In the genomic region with DNA sequence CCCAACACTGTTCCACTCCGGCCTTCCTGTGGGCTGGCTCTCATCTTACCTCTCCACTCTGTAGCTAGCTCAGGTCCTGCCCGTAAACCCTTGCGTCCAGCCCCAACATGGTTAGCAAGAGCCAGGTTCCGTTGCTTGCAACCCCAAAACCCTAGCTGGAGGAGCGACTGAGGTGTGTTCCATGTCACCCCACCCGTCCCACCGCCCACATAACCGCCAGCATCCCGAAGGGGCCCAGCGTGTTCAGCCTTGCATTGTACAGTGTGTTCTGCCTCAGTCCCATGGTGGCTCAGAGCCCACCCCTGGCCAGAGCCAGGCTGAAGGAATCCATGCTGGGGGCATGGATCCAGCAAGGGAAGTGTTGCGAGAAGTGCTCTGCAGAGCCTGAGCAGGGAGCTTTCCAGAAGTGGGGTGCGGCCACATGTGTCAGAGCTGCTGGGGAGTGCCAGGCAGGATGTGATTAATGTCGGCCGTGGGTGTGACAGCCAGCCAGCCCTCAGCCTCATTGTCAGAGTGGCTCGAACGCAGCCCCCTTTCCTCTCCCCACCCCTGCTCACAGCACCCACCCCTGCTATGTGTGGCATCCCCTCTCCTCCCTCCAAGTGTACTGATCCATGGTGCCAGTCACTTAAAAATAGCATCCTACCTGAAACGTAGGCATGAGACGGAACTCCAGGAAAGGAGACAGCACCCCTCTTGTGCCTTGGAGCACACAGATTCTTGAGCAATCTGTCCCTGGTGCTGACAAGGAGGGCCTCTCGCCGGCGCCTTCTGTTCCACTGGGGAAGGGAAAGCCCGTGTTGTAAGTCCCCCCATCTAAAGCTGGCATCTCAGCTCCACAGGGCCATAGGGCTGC, we compare ENCODE assay signal across 7 cellular contexts.
DNase-seq lines count a peak whose midpoint lies in the region; ATAC-seq and TF ChIP-seq lines count a peak whose summit lies in the region.
"Not testable (repeated sequence)": the region's sequence is repeated elsewhere in the genome, so short reads cannot be mapped to it uniquely, and the experiment has no call there.

No MANE protein-coding gene starts in this region.

- peak; percentile 24 for DNase-seq in HT1080 (ENCODE audit: low read depth)
- not testable (repeated sequence) for DNase-seq in T-cell; activated T-cell treated with anti-CD3 and anti-CD28 coated beads, Interleukin-2, amount 50 U/mL, for 72 hours; caudate nucleus (lab: John Stamatoyannopoulos, UW); Right ventricle myocardium superior; lung (ENCODE audit: low spot score)
- peak; percentile 33 for DNase-seq in stimulated activated CD4-positive, alpha-beta T cell treated with anti-CD3 and anti-CD28 coated beads, Interleukin-1b, Interleukin-23, amount 100 ng/mL, for 48 hours

- POLR2A ChIA-PET in T-cell (lab: Charles Lee), result not testable (repeated sequence)

- H3K27me3 ChIP-seq in lung (ENCODE audit: control insufficient read depth, insufficient read depth), result not testable (repeated sequence)

- CTCF ChIA-PET in T-cell (lab: Charles Lee), result not testable (repeated sequence)

- not testable (repeated sequence) for H3K27ac Mint-ChIP-seq in T-cell; activated T-cell treated with anti-CD3 and anti-CD28 coated beads, Interleukin-2, amount 50 U/mL, for 72 hours

- TF ChIP-seq CTCF in lung (IDR thresholded peaks at IDR 0.05; ENCODE audit: control extremely low read depth, extremely low read depth), result not testable (repeated sequence)

- H3K27me3 Mint-ChIP-seq in T-cell, result peaks cover 4 to 28% of the 10 kb centered on the region in 2 donors
- not testable (repeated sequence) for H3K27me3 Mint-ChIP-seq in activated T-cell treated with anti-CD3 and anti-CD28 coated beads, Interleukin-2, amount 50 U/mL, for 72 hours (ENCODE audit: low read depth)

- not testable (repeated sequence) for H3K36me3 Mint-ChIP-seq in T-cell; activated T-cell treated with anti-CD3 and anti-CD28 coated beads, Interleukin-2, amount 50 U/mL, for 72 hours (ENCODE audit: insufficient read depth in 2 of 2)

- peak overlapping the region; percentile 73 for H3K27ac ChIP-seq in caudate nucleus (ENCODE audit: low read depth, low read length)
- H3K27ac ChIP-seq in lung (ENCODE audit: low read depth in 1 of 2, low read length in 1 of 2), result not testable (repeated sequence)

- H3K9me3 Mint-ChIP-seq in T-cell; activated T-cell treated with anti-CD3 and anti-CD28 coated beads, Interleukin-2, amount 50 U/mL, for 72 hours: not testable (repeated sequence)

- not testable (repeated sequence) for H3K4me3 ChIP-seq in lung

- H3K36me3 ChIP-seq in lung (ENCODE audit: control insufficient read depth in 2 of 2, insufficient read depth in 2 of 2, low read length in 2 of 2), result not testable (repeated sequence)

- H3K9me3 ChIP-seq in lung (ENCODE audit: control insufficient read depth in 2 of 2, insufficient read depth in 1 of 2, low read length in 1 of 2), result not testable (repeated sequence)

- not testable (repeated sequence) for H3K4me1 ChIP-seq in lung (ENCODE audit: control insufficient read depth in 2 of 2, insufficient read depth in 2 of 2, low read length in 2 of 2)

- WGBS in lung, 2 donors, result 79 to 86% methylated on average over 18 to 19 of the region's 22 CpGs

- ATAC-seq in T-cell (replicated peaks in 1 of 4), result peak in 3 of 4 experiments; percentile 28 to 56 (median 46)
- peak; percentile 80 to 85 for ATAC-seq in activated T-cell treated with anti-CD3 and anti-CD28 coated beads, Interleukin-2, amount 50 U/mL, for 72 hours (replicated peaks in 1 of 2)
- peak; percentile 54 for ATAC-seq in Right ventricle myocardium superior (ENCODE audit: poor library complexity)
- peak; percentile 20 for ATAC-seq in lung (ENCODE audit: insufficient read depth, low FRiP score)

- H3K4me1 Mint-ChIP-seq in T-cell; activated T-cell treated with anti-CD3 and anti-CD28 coated beads, Interleukin-2, amount 50 U/mL, for 72 hours (ENCODE audit: low read depth): not testable (repeated sequence)

- not testable (repeated sequence) for H3K4me3 Mint-ChIP-seq in T-cell; activated T-cell treated with anti-CD3 and anti-CD28 coated beads, Interleukin-2, amount 50 U/mL, for 72 hours

- intact Hi-C loops in Right ventricle myocardium superior (cut with DNase I), result not testable (repeated sequence)

Comparison
In these comparisons a context has a peak if more than half of its experiments do, and no peak if none do; other contexts are left out.
1. ATAC-seq: peak in every context shown above with its lines; median percentile 82 in activated T-cell treated with anti-CD3 and anti-CD28 coated beads, Interleukin-2, amount 50 U/mL, for 72 hours; 54 in Right ventricle myocardium superior; 46 in T-cell; 20 in lung.